21 cellular contexts compared by ENCODE assay signal in genomic region chr5:74325866-74326265, GRCh38.
DNase-seq lines count a peak whose midpoint lies in the region; ATAC-seq, FAIRE-seq and TF ChIP-seq lines count a peak whose summit lies in the region.
"Had no signal": no experiment of that assay in that cellular context is flagged by ENCODE, and none has a peak within 500 bp of the region (broad histone marks: within the 10 kb centered on the region; RNA-seq: fewer than 3 reads in every experiment).

No MANE protein-coding gene starts in this region.

- H3K4me3 Mint-ChIP-seq in astrocyte (ENCODE audit: unreplicated experiment) = no peak overlapping the region
- H3K4me3 Mint-ChIP-seq: activated naive CD8-positive, alpha-beta T cell treated with anti-CD3 and anti-CD28 coated beads, Interleukin-2, amount 50 U/mL, for 24 hours had no signal

- H4K20me1 ChIP-seq in astrocyte (ENCODE audit: insufficient read depth, low read length) = no peaks in the 10 kb centered on the region
- no peaks in the 10 kb centered on the region for H4K20me1 ChIP-seq in keratinocyte (ENCODE audit: control insufficient read depth, extremely low read depth, insufficient read depth, low read length)

- intact Hi-C loops in left cardiac atrium (cut with DNase I) = no loop called here

- H3K4me1 Mint-ChIP-seq in astrocyte (ENCODE audit: low read depth, unreplicated experiment) = peaks cover 38% of the 10 kb centered on the region

- H3K27me3 Mint-ChIP-seq in astrocyte (ENCODE audit: low read depth, unreplicated experiment) = no peaks in the 10 kb centered on the region

- no peak for TF ChIP-seq CTCF in astrocyte (IDR thresholded peaks at IDR 0.05; ENCODE audit: insufficient read depth, low read depth, low read length)
- no peak for TF ChIP-seq CTCF in keratinocyte (optimal IDR thresholded peaks at IDR 0.05 in 1 of 3, IDR thresholded peaks at IDR 0.05 in 1 of 3, conservative IDR thresholded peaks at IDR 0.05 in 1 of 3; ENCODE audit: extremely low read depth in 1 of 3, insufficient read depth in 2 of 3, low read length in 3 of 3)

- H3K4me1 ChIP-seq in astrocyte (ENCODE audit: insufficient read depth, low read length) = peaks cover 22% of the 10 kb centered on the region
- H3K4me1 ChIP-seq in keratinocyte (ENCODE audit: control insufficient read depth, extremely low read depth, insufficient read depth, low read length) = peaks cover 25% of the 10 kb centered on the region
- H3K4me1 ChIP-seq: lower lobe of right lung had no signal

- H3K9me3 ChIP-seq in astrocyte (ENCODE audit: insufficient read depth, low read depth, low read length) = no peaks in the 10 kb centered on the region
- no peaks in the 10 kb centered on the region for H3K9me3 ChIP-seq in keratinocyte (ENCODE audit: control insufficient read depth, low read depth, low read length)
- H3K9me3 ChIP-seq: esophagus muscularis mucosa, lower lobe of right lung, sigmoid colon, transverse colon had no signal

- H3K79me2 ChIP-seq in astrocyte (ENCODE audit: insufficient read depth, low read length) (no peaks in the 10 kb centered on the region), keratinocyte (ENCODE audit: control insufficient read depth, insufficient read depth, low read length) (no peaks in the 10 kb centered on the region)

- H3K27me3 ChIP-seq in astrocyte (ENCODE audit: insufficient read depth, low read length) (no peaks in the 10 kb centered on the region), keratinocyte (ENCODE audit: control insufficient read depth, extremely low read depth, insufficient read depth, low read length) (no peaks in the 10 kb centered on the region)
- H3K27me3 ChIP-seq: esophagus muscularis mucosa, sigmoid colon, transverse colon had no signal

- H3K9me3 Mint-ChIP-seq in astrocyte (ENCODE audit: unreplicated experiment) = peaks cover 3% of the 10 kb centered on the region
- H3K9me3 Mint-ChIP-seq: activated naive CD8-positive, alpha-beta T cell treated with anti-CD3 and anti-CD28 coated beads, Interleukin-2, amount 50 U/mL, for 24 hours had no signal

- H3K27ac ChIP-seq in astrocyte (ENCODE audit: low read depth, low read length) (no peak overlapping the region), keratinocyte (ENCODE audit: control insufficient read depth, insufficient read depth, low read length) (no peak overlapping the region)
- H3K27ac ChIP-seq: esophagus muscularis mucosa, lower lobe of right lung, sigmoid colon, transverse colon had no signal

- H3K4me3 ChIP-seq in astrocyte (ENCODE audit: insufficient read depth, low read depth, low read length) (no peak overlapping the region), keratinocyte (ENCODE audit: control insufficient read depth in 2 of 3, extremely low read depth in 1 of 3, insufficient read depth in 2 of 3, low read depth in 1 of 3, low read length in 3 of 3) (no peak overlapping the region)
- H3K4me3 ChIP-seq: esophagus muscularis mucosa, lower lobe of right lung, sigmoid colon, transverse colon had no signal

- ATAC-seq in left cardiac atrium = no peak
- ATAC-seq: activated naive CD8-positive, alpha-beta T cell treated with anti-CD3 and anti-CD28 coated beads, Interleukin-2, amount 50 U/mL, for 24 hours; lower lobe of right lung; Right ventricle myocardium inferior had no signal

- no peak overlapping the region for H3K9ac ChIP-seq in astrocyte (ENCODE audit: low read length)
- no peak overlapping the region for H3K9ac ChIP-seq in keratinocyte (ENCODE audit: control insufficient read depth, extremely low read depth, insufficient read depth, low read length)

- H3K36me3 ChIP-seq in astrocyte (ENCODE audit: insufficient read depth, low read length) = no peaks in the 10 kb centered on the region
- H3K36me3 ChIP-seq in keratinocyte (ENCODE audit: control insufficient read depth in 2 of 2, extremely low read depth in 1 of 2, insufficient read depth in 2 of 2, low read length in 2 of 2) = no peaks in the 10 kb centered on the region
- H3K36me3 ChIP-seq: esophagus muscularis mucosa, lower lobe of right lung, sigmoid colon, transverse colon had no signal

- dilution Hi-C loops in keratinocyte (cut with MboI; ENCODE audit: extremely low pct_ligation_motif_present, low sequenced_read_pairs) = no loop called here

- peak; percentile 34 for DNase-seq in HCEC 1CT
- DNase-seq in astrocyte (ENCODE audit: low read depth) = peak; percentile 75
- no peak for DNase-seq in keratinocyte (ENCODE audit: low read depth, low spot score)
- DNase-seq in urothelium cell line (ENCODE audit: low spot score) = peak; percentile 19
- no peak for DNase-seq in HUDEP-2 (lab: John Stamatoyannopoulos, UW; ENCODE audit: unreplicated experiment in 76 of 76)
- no peak for DNase-seq in activated CD4-positive, alpha-beta T cell treated with anti-CD3 and anti-CD28 coated beads, Interleukin-2, amount 50 U/mL, for 4 hours
- no peak for DNase-seq in left cardiac atrium
- DNase-seq: activated CD4-positive, alpha-beta T cell treated with anti-CD3 and anti-CD28 coated beads for 48 hours; activated effector memory CD4-positive, alpha-beta T cell treated with Interleukin-2 at 50 U/mL for 16 hours; activated naive CD8-positive, alpha-beta T cell treated with anti-CD3 and anti-CD28 coated beads, Interleukin-2, amount 50 U/mL, for 24 hours; C1 segment of cervical spinal cord; lower lobe of right lung; NCI-H1092 treated with DMSO at 0.1 percent for 48 hours; NCI-H2107; NCI-H526; sigmoid colon; stimulated activated naive CD4-positive, alpha-beta T cell treated with Interleukin-2 at 50 U/mL for 16 hours; transverse colon had no signal

- H3K4me2 ChIP-seq in astrocyte (ENCODE audit: low read length) (no peak overlapping the region), keratinocyte (ENCODE audit: control insufficient read depth, extremely low read depth, insufficient read depth, low read depth, low read length) (no peak overlapping the region)

- H2AFZ ChIP-seq in astrocyte (ENCODE audit: low read depth, low read length) (no peak overlapping the region), keratinocyte (ENCODE audit: control insufficient read depth, low read length) (no peak overlapping the region)

- H3K27ac Mint-ChIP-seq in astrocyte (ENCODE audit: unreplicated experiment) = peak overlapping the region; percentile 99
- H3K27ac Mint-ChIP-seq: activated naive CD8-positive, alpha-beta T cell treated with anti-CD3 and anti-CD28 coated beads, Interleukin-2, amount 50 U/mL, for 24 hours had no signal

- no peaks in the 10 kb centered on the region for H3K36me3 Mint-ChIP-seq in astrocyte (ENCODE audit: low read depth, unreplicated experiment)

- FAIRE-seq in astrocyte (lab: Jason Lieb, UNC) (no peak), keratinocyte (lab: Jason Lieb, UNC) (peak; percentile 69), urothelium cell line (lab: Jason Lieb, UNC) (no peak)
- FAIRE-seq: TTC549 had no signal

- H3K9me1 ChIP-seq in keratinocyte (ENCODE audit: control insufficient read depth, extremely low read depth, insufficient read depth, low read length) = no peaks in the 10 kb centered on the region

Comparison
In these comparisons a context has a peak if more than half of its experiments do, and no peak if none do; other contexts are left out.
1. DNase-seq: peak in HCEC 1CT (single experiment), astrocyte (single experiment) and urothelium cell line (single experiment); none in keratinocyte (single experiment), HUDEP-2 (0 of 76), activated CD4-positive, alpha-beta T cell treated with anti-CD3 and anti-CD28 coated beads, Interleukin-2, amount 50 U/mL, for 4 hours (0 of 2) and left cardiac atrium (single experiment).